ENCODE assay signal across 10 cellular contexts in the genomic region with DNA sequence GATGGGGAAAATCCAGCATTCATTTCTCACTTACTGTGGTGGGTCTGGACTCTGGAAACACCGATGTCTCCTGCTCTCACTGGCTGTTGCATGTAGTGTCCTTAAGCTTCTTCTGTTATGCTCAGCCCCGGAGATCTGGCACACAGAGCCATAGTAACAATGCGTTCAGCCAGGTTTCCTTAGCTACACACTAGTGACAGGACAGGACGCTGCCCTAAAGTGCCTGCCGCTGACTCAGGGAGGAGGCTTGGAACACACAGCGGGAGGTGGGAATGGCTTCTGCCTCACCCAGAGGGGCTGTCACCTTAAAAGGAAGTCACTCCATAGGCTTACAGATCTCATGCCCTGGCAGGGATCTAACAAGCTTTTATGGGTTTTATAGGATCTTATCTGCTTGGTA.
DNase-seq lines count a peak whose midpoint lies in the region; ATAC-seq and TF ChIP-seq lines count a peak whose summit lies in the region.
"Had no signal": no experiment of that assay in that cellular context is flagged by ENCODE, and none has a peak within 500 bp of the region (broad histone marks: within the 10 kb centered on the region; RNA-seq: fewer than 3 reads in every experiment).

No MANE protein-coding gene starts in this region.

- ATAC-seq in omental fat pad (ENCODE audit: low FRiP score) (peak; percentile 32), GM18498 (IDR thresholded peaks at IDR 0.05; ENCODE audit: unreplicated experiment) (no peak)

- no peaks in the 10 kb centered on the region for H3K79me2 ChIP-seq in PC-9 (ENCODE audit: low read depth)

- no peak overlapping the region for H3K27ac Mint-ChIP-seq in activated naive CD8-positive, alpha-beta T cell treated with anti-CD3 and anti-CD28 coated beads for 36 hours
- H3K27ac Mint-ChIP-seq in activated CD4-positive, alpha-beta memory T cell treated with anti-CD3 and anti-CD28 coated beads for 36 hours = no peak overlapping the region
- H3K27ac Mint-ChIP-seq: stimulated activated naive CD8-positive, alpha-beta T cell treated with anti-CD3 and anti-CD28 coated beads, Interleukin-15, Interleukin-2, amounts not matched to agents 100 ng/mL and 50 ng/mL, for 24 hours had no signal

- H4K20me1 ChIP-seq in PC-9 (ENCODE audit: insufficient read depth) = no peaks in the 10 kb centered on the region

- CTCF ChIA-PET in PC-9 (lab: Charles Lee) = no interaction called here
- CTCF ChIA-PET in activated CD4-positive, alpha-beta memory T cell treated with anti-CD3 and anti-CD28 coated beads for 36 hours (lab: Charles Lee) = no interaction called here

- H3K36me3 ChIP-seq in PC-9 (ENCODE audit: low read depth) = no peaks in the 10 kb centered on the region

- intact Hi-C loops in PC-9 (cut with micrococcal nuclease; ENCODE audit: unreplicated experiment) = no loop called here
- intact Hi-C loops in activated CD4-positive, alpha-beta memory T cell treated with anti-CD3 and anti-CD28 coated beads for 36 hours (cut with micrococcal nuclease) = no loop called here

- no peaks in the 10 kb centered on the region for H3K9me2 ChIP-seq in PC-9 (ENCODE audit: insufficient read depth)

- no peaks in the 10 kb centered on the region for H3K36me3 Mint-ChIP-seq in activated naive CD8-positive, alpha-beta T cell treated with anti-CD3 and anti-CD28 coated beads for 36 hours
- H3K36me3 Mint-ChIP-seq in activated CD4-positive, alpha-beta memory T cell treated with anti-CD3 and anti-CD28 coated beads for 36 hours = no peaks in the 10 kb centered on the region

- BruUV-seq in PC-9 (replicated peaks; lab: Mats Ljungman, UMichigan) = no TSS peak

- no peaks in the 10 kb centered on the region for H3K27me3 ChIP-seq in PC-9 (ENCODE audit: insufficient read depth, low read depth)

- H3K4me3 ChIP-seq in PC-9 = peak overlapping the region; percentile 22; the same call in 1 of the 2 replicates

- no peaks in the 10 kb centered on the region for H3K9me3 ChIP-seq in PC-9 (ENCODE audit: insufficient read depth, low read depth)

- TF ChIP-seq CTCF in PC-9 (conservative IDR thresholded peaks at IDR 0.05) (no peak), omental fat pad (IDR thresholded peaks at IDR 0.05) (no peak)

- peak overlapping the region; percentile 72 for H3K4me2 ChIP-seq in PC-9

- peak overlapping the region; percentile 42 for H3K27ac ChIP-seq in PC-9

- peak; percentile 95 for DNase-seq in Daoy (ENCODE audit: low read depth)
- peak; percentile 79 to 93 for DNase-seq in PC-9
- DNase-seq in fibroblast of peridontal ligament (ENCODE audit: extremely low read depth) = peak; percentile 18
- DNase-seq in omental fat pad (ENCODE audit: low spot score) = no peak
- DNase-seq in activated naive CD8-positive, alpha-beta T cell treated with anti-CD3 and anti-CD28 coated beads for 36 hours = no peak
- DNase-seq in T-helper 2 cell = no peak
- no peak for DNase-seq in activated CD4-positive, alpha-beta memory T cell treated with anti-CD3 and anti-CD28 coated beads for 36 hours
- DNase-seq: NCI-H1694 had no signal

- no peaks in the 10 kb centered on the region for H3K4me1 Mint-ChIP-seq in activated naive CD8-positive, alpha-beta T cell treated with anti-CD3 and anti-CD28 coated beads for 36 hours
- no peaks in the 10 kb centered on the region for H3K4me1 Mint-ChIP-seq in activated CD4-positive, alpha-beta memory T cell treated with anti-CD3 and anti-CD28 coated beads for 36 hours (ENCODE audit: low read depth)

- H3F3A ChIP-seq in PC-9 (ENCODE audit: insufficient read depth, low read depth) = no peaks in the 10 kb centered on the region

- POLR2A ChIA-PET in PC-9 (lab: Charles Lee; ENCODE audit: unreplicated experiment) = no interaction called here
- POLR2A ChIA-PET in activated CD4-positive, alpha-beta memory T cell treated with anti-CD3 and anti-CD28 coated beads for 36 hours (lab: Charles Lee) = no interaction called here

- no peaks in the 10 kb centered on the region for H3K27me3 Mint-ChIP-seq in activated naive CD8-positive, alpha-beta T cell treated with anti-CD3 and anti-CD28 coated beads for 36 hours
- peaks cover 4% of the 10 kb centered on the region for H3K27me3 Mint-ChIP-seq in activated CD4-positive, alpha-beta memory T cell treated with anti-CD3 and anti-CD28 coated beads for 36 hours
- H3K27me3 Mint-ChIP-seq: stimulated activated naive CD8-positive, alpha-beta T cell treated with anti-CD3 and anti-CD28 coated beads, Interleukin-15, Interleukin-2, amounts not matched to agents 100 ng/mL and 50 ng/mL, for 24 hours had no signal

- H3K9me3 Mint-ChIP-seq in activated naive CD8-positive, alpha-beta T cell treated with anti-CD3 and anti-CD28 coated beads for 36 hours = no peaks in the 10 kb centered on the region
- H3K9me3 Mint-ChIP-seq in activated CD4-positive, alpha-beta memory T cell treated with anti-CD3 and anti-CD28 coated beads for 36 hours = no peaks in the 10 kb centered on the region
- H3K9me3 Mint-ChIP-seq: stimulated activated naive CD8-positive, alpha-beta T cell treated with anti-CD3 and anti-CD28 coated beads, Interleukin-15, Interleukin-2, amounts not matched to agents 100 ng/mL and 50 ng/mL, for 24 hours had no signal

- H3K4me3 Mint-ChIP-seq in activated naive CD8-positive, alpha-beta T cell treated with anti-CD3 and anti-CD28 coated beads for 36 hours = no peak overlapping the region
- no peak overlapping the region for H3K4me3 Mint-ChIP-seq in activated CD4-positive, alpha-beta memory T cell treated with anti-CD3 and anti-CD28 coated beads for 36 hours
- H3K4me3 Mint-ChIP-seq: stimulated activated naive CD8-positive, alpha-beta T cell treated with anti-CD3 and anti-CD28 coated beads, Interleukin-15, Interleukin-2, amounts not matched to agents 100 ng/mL and 50 ng/mL, for 24 hours had no signal

- H2AFZ ChIP-seq in PC-9 = peak overlapping the region; percentile 49

- H3K4me1 ChIP-seq in PC-9 (replicated peaks; ENCODE audit: insufficient read depth) = peaks cover 16% of the 10 kb centered on the region

Comparison
In these comparisons a context has a peak if more than half of its experiments do, and no peak if none do; other contexts are left out.
1. DNase-seq: peak in Daoy (single experiment), PC-9 (2 of 2) and fibroblast of peridontal ligament (single experiment); none in omental fat pad (single experiment), activated naive CD8-positive, alpha-beta T cell treated with anti-CD3 and anti-CD28 coated beads for 36 hours (single experiment), T-helper 2 cell (0 of 5) and activated CD4-positive, alpha-beta memory T cell treated with anti-CD3 and anti-CD28 coated beads for 36 hours (single experiment).